Comparison of ENCODE assay signal across 24 cellular contexts in the genomic region with DNA sequence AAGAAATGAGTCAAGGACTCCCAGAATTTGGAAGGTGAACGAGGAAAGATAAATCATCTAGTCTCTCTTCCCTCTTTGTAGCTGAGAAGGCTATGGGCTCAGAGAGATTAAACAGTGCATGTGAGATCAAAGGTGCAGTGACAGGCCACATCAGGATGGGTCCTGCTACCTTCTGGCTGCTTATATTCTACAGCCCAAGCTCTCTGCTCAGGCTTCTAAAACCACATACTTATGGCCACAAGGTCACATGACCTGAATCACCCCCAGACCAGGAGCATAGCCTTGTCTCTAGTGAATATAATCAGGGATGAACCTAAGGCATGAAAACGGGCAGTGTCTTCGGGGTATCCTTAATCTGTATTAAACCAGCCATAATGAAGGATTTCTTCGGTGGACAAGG.
"Had no signal": no experiment of that assay in that cellular context is flagged by ENCODE, and none has a peak within 500 bp of the region (broad histone marks: within the 10 kb centered on the region; RNA-seq: fewer than 3 reads in every experiment).

No MANE protein-coding gene starts in this region.

- H3K4me3 Mint-ChIP-seq: IgD-negative memory B cell had no signal

- H3K27ac Mint-ChIP-seq: IgD-negative memory B cell had no signal

- H3K9ac ChIP-seq: SK-N-SH had no signal

- ATAC-seq: Panc1 had no signal

- H3K36me3 Mint-ChIP-seq: IgD-negative memory B cell had no signal

- H3K9me3 ChIP-seq: SK-N-SH had no signal

- H3K4me2 ChIP-seq: SK-N-SH had no signal

- DNase-seq: KBM-7; NCI-H1092; NCI-H1105 treated with DMSO at 0.1 percent for 48 hours; NCI-H1417 treated with DMSO at 0.1 percent for 48 hours; NCI-H146; NCI-H1694 treated with DMSO at 0.1 percent for 48 hours; NCI-H1930; NCI-H2081 treated with DMSO at 0.1 percent for 48 hours; NCI-H2171; NCI-H226; NCI-H446; NCI-H510A; NCI-H524 treated with DMSO at 0.1 percent for 48 hours; NCI-H69; NCI-H774; NK-92 treated with Interleukin-12 subunit alpha and Interleukin-12 subunit beta, amount 100 ng/mL, for 24 hours; PC-3; SHP77; SK-N-SH; SW 1271 had no signal

- H3K27ac ChIP-seq: HL-60, RWPE1 had no signal

- H3K27me3 Mint-ChIP-seq: IgD-negative memory B cell had no signal
